In the genomic region with DNA sequence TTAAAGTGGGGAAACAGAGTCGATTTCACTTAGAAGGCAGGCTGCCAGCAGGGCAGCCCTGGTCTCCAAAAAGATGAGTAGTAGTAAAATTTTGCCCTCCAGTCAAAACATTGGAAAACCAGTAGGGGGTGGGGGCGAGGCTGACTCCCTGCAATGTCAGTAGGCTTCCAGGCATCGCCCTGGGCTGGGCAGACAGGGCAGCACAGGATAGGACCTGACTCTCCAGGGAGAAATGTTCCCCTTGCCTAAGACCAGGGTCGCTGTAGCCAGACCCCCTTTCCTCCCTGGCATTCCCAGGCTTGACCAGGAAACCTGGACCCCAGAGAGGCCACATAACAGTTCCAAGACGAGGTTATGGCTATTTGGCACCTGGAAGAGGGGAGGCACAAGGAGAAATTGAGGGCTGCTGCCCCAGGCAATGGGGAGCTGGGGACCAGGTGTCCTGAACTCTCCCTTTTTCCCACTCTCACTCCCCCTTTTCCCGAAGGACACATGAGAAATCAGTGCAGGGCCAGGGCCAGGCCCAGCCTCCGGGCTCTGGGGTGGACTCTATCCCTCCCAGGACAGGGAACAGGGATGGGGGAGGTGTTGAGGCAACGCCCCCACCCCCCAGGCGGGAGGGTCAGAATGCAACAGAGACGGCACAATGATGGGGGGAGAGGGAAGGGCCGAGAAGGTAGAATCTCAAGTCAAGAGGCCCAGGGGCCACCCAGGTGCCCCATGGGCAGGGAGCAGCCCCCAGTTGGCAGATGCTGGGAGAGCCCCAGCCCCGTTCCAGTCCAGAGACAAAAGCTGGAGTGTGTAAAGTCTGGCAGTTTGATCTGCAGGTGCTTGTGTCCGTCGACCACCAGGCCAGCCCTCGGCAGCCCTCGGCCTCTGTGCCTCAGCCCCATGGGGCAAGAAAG, we compare ENCODE assay signal across 14 cellular contexts. TPM values are rescaled to one million over a fixed set of nuclear protein-coding genes. Genes with fewer than 3 reads are reported as not detected.
DNase-seq lines count a peak whose midpoint lies in the region; ATAC-seq, FAIRE-seq and TF ChIP-seq lines count a peak whose summit lies in the region.
"Had no signal": no experiment of that assay in that cellular context is flagged by ENCODE, and none has a peak within 500 bp of the region (broad histone marks: within the 10 kb centered on the region; RNA-seq: fewer than 3 reads in every experiment).

No MANE protein-coding gene starts in this region.

- no peak overlapping the region for H3K27ac ChIP-seq in HepG2 (ENCODE audit: extremely low read length, insufficient read depth, low read length)
- no peak overlapping the region for H3K27ac ChIP-seq in right lobe of liver
- H3K27ac ChIP-seq in PC-3 (ENCODE audit: low read length): no peak overlapping the region
- no peak overlapping the region for H3K27ac ChIP-seq in endothelial cell of umbilical vein (ENCODE audit: insufficient read depth, low read depth, low read length)
- H3K27ac ChIP-seq: thyroid gland had no signal

- ATAC-seq in HepG2 (no peak), right lobe of liver (no peak), PC-3 (no peak), GM18861 (IDR thresholded peaks at IDR 0.05; ENCODE audit: unreplicated experiment) (no peak)
- ATAC-seq: effector memory CD8-positive, alpha-beta T cell had no signal

- no peak for TF ChIP-seq POLR2A in HepG2 (IDR thresholded peaks at IDR 0.05; ENCODE audit: insufficient read depth in 1 of 2, low read depth in 2 of 2, low read length in 2 of 2)
- TF ChIP-seq POLR2A in right lobe of liver (IDR thresholded peaks at IDR 0.05): no peak
- TF ChIP-seq POLR2A in endothelial cell of umbilical vein (IDR thresholded peaks at IDR 0.05; ENCODE audit: low read depth, low read length): no peak

- H3K4me1 ChIP-seq in HepG2 (ENCODE audit: insufficient read depth, low read length): peaks cover 45% of the 10 kb centered on the region
- peaks cover 0 to 3% (median 0%) of the 10 kb centered on the region in 4 donors for H3K4me1 ChIP-seq in right lobe of liver
- H3K4me1 ChIP-seq in PC-3 (ENCODE audit: insufficient read depth, low read length): peaks cover 3% of the 10 kb centered on the region; the same call in 1 of the 2 replicates
- peaks cover 3% of the 10 kb centered on the region for H3K4me1 ChIP-seq in endothelial cell of umbilical vein (ENCODE audit: control insufficient read depth, extremely low read depth, insufficient read depth, low read length)

- CTCF ChIA-PET in HepG2 (lab: Yijun Ruan, JAX; ENCODE audit: low intra/inter-chr PET ratio, low total read pairs): no interaction called here
- CTCF ChIA-PET in PC-3 (lab: Charles Lee): no interaction called here
- CTCF ChIA-PET in endothelial cell of umbilical vein (lab: Charles Lee): interaction anchor here (0.7 to 2.7 kb wide), 2 partner anchors 18 to 27 kb away, joined by 3 to 11 read pairs; no protein-coding TSS in a partner anchor

- intact Hi-C loops in HepG2 (cut with micrococcal nuclease; ENCODE audit: unreplicated experiment): no loop called here
- intact Hi-C loops in right lobe of liver (cut with DNase I): no loop called here
- intact Hi-C loops in PC-3 (cut with micrococcal nuclease): no loop called here
- intact Hi-C loops in endothelial cell of umbilical vein (cut with micrococcal nuclease): no loop called here

- TF ChIP-seq EP300 in HepG2 (IDR thresholded peaks at IDR 0.05; ENCODE audit: low read depth in 2 of 2, low read length in 2 of 2) (no peak), HepG2 (CRISPR knock-in tag; IDR thresholded peaks at IDR 0.05; ENCODE audit: borderline replicate concordance) (no peak)

- no peak for FAIRE-seq in HepG2 (lab: Jason Lieb, UNC)
- FAIRE-seq in endothelial cell of umbilical vein (lab: Jason Lieb, UNC): no peak

- WGBS in HepG2 (ENCODE audit: low lambda C conversion rate): 85% methylated on average over 16 of the region's 16 CpGs
- WGBS in right lobe of liver (ENCODE audit: insufficient coverage, low coverage, low lambda C conversion rate, missing lambda C conversion rate): 53% methylated on average over 2 of the region's 16 CpGs

- H3K27me3 ChIP-seq in HepG2 (ENCODE audit: control insufficient read depth in 1 of 2, insufficient read depth in 2 of 2, low read length in 2 of 2): peaks cover 2 to 4% of the 10 kb centered on the region in 2 experiments; a peak in 3 of 5 replicates
- no peaks in the 10 kb centered on the region for H3K27me3 ChIP-seq in right lobe of liver
- H3K27me3 ChIP-seq in PC-3 (ENCODE audit: low read length): peaks cover 6% of the 10 kb centered on the region
- no peaks in the 10 kb centered on the region for H3K27me3 ChIP-seq in endothelial cell of umbilical vein (ENCODE audit: control insufficient read depth in 2 of 2, insufficient read depth in 2 of 2, low read length in 2 of 2)
- H3K27me3 ChIP-seq: thyroid gland had no signal

- no peak for TF ChIP-seq RAD21 in HepG2 (CRISPR knock-in tag; IDR thresholded peaks at IDR 0.05)

- TF ChIP-seq CTCF in HepG2 (CRISPR knock-in tag; IDR thresholded peaks at IDR 0.05) (no peak), right lobe of liver (IDR thresholded peaks at IDR 0.05) (no peak), PC-3 (conservative IDR thresholded peaks at IDR 0.05; ENCODE audit: low read depth, low read length) (0 out of 2 replicates have a peak, but pooled peaks have one; percentile 18), endothelial cell of umbilical vein (IDR thresholded peaks at IDR 0.05; ENCODE audit: extremely low read depth in 1 of 2, insufficient read depth in 1 of 2, low read depth in 1 of 2, low read length in 2 of 2) (no peak)

- H3K4me3 ChIP-seq in HepG2 (replicated peaks in 1 of 3; ENCODE audit: insufficient read depth in 1 of 3, low read depth in 2 of 3, low read length in 3 of 3) (no peak overlapping the region), right lobe of liver (no peak overlapping the region), PC-3 (ENCODE audit: low read length) (no peak overlapping the region), endothelial cell of umbilical vein (replicated peaks in 1 of 3; ENCODE audit: insufficient read depth in 1 of 3, low read depth in 1 of 3, low read length in 3 of 3) (no peak overlapping the region)
- H3K4me3 ChIP-seq: thyroid gland had no signal

- POLR2A ChIA-PET in HepG2 (lab: Yijun Ruan, JAX) (no interaction called here), PC-3 (lab: Charles Lee; ENCODE audit: unreplicated experiment) (no interaction called here), endothelial cell of umbilical vein (lab: Charles Lee) (no interaction called here)

- H3K9ac ChIP-seq in HepG2 (ENCODE audit: insufficient read depth, low read depth, low read length): no peak overlapping the region
- H3K9ac ChIP-seq in PC-3 (ENCODE audit: low read length): no peak overlapping the region
- H3K9ac ChIP-seq in endothelial cell of umbilical vein (replicated peaks; ENCODE audit: extremely low read depth, insufficient read depth, low read length): no peak overlapping the region

- DNase-seq in HepG2 (ENCODE audit: low spot score): no peak
- DNase-seq in right lobe of liver: no peak
- no peak for DNase-seq in PC-3
- no peak for DNase-seq in endothelial cell of umbilical vein (ENCODE audit: low read depth, low spot score)
- DNase-seq in dermis blood vessel endothelial cell: no peak
- DNase-seq in NCI-H2029 treated with DMSO at 0.1 percent for 48 hours (lab: John Stamatoyannopoulos, UW): no peak
- DNase-seq in NCI-H446 treated with DMSO at 0.1 percent for 48 hours (lab: John Stamatoyannopoulos, UW): no peak
- DNase-seq: activated naive CD4-positive, alpha-beta T cell treated with Interleukin-2 at 50 U/mL for 16 hours; effector memory CD8-positive, alpha-beta T cell; NCI-H2029; stimulated activated CD4-positive, alpha-beta T cell treated with anti-CD3 and anti-CD28 coated beads, Interleukin-2, amount 100 ng/mL, for 48 hours; thyroid gland had no signal

- BruUV-seq in HepG2 (replicated peaks; lab: Mats Ljungman, UMichigan) (TSS peak; percentile 59), PC-3 (replicated peaks; lab: Mats Ljungman, UMichigan) (TSS peak; percentile 22), endothelial cell of umbilical vein (replicated peaks; lab: Mats Ljungman, UMichigan) (TSS peak; percentile 69)

- H3K79me2 ChIP-seq in HepG2 (ENCODE audit: insufficient read depth, low read length) (no peaks in the 10 kb centered on the region), PC-3 (ENCODE audit: low read length) (no peaks in the 10 kb centered on the region), endothelial cell of umbilical vein (ENCODE audit: control insufficient read depth, insufficient read depth, low read length) (no peaks in the 10 kb centered on the region)

- H4K20me1 ChIP-seq in HepG2 (ENCODE audit: insufficient read depth, low read length): no peaks in the 10 kb centered on the region; the same call in 1 of the 2 replicates
- no peaks in the 10 kb centered on the region for H4K20me1 ChIP-seq in PC-3 (ENCODE audit: low read length)
- H4K20me1 ChIP-seq in endothelial cell of umbilical vein (replicated peaks; ENCODE audit: control insufficient read depth, extremely low read depth, insufficient read depth, low read length): no peaks in the 10 kb centered on the region

- H3K9me1 ChIP-seq in endothelial cell of umbilical vein (replicated peaks; ENCODE audit: control insufficient read depth, extremely low read depth, insufficient read depth, low read length): no peaks in the 10 kb centered on the region

- H3K9me2 ChIP-seq in PC-3 (replicated peaks; ENCODE audit: low read length): no peaks in the 10 kb centered on the region

- H3F3A ChIP-seq in PC-3 (ENCODE audit: low read length, unreplicated experiment): no peaks in the 10 kb centered on the region

- no peaks in the 10 kb centered on the region for H3K9me3 ChIP-seq in HepG2 (ENCODE audit: low read length)
- H3K9me3 ChIP-seq in right lobe of liver: no peaks in the 10 kb centered on the region
- no peaks in the 10 kb centered on the region for H3K9me3 ChIP-seq in PC-3 (ENCODE audit: low read length)
- no peaks in the 10 kb centered on the region for H3K9me3 ChIP-seq in endothelial cell of umbilical vein (replicated peaks; ENCODE audit: control insufficient read depth, insufficient read depth, low read length)
- H3K9me3 ChIP-seq: thyroid gland had no signal

- H3K4me2 ChIP-seq in HepG2 (ENCODE audit: low read depth, low read length) (no peak overlapping the region), PC-3 (ENCODE audit: low read length) (no peak overlapping the region), endothelial cell of umbilical vein (ENCODE audit: insufficient read depth, low read length) (no peak overlapping the region)

- H2AFZ ChIP-seq in HepG2 (ENCODE audit: low read length): no peak overlapping the region
- no peak overlapping the region for H2AFZ ChIP-seq in PC-3 (ENCODE audit: low read length)
- no peak overlapping the region for H2AFZ ChIP-seq in endothelial cell of umbilical vein (ENCODE audit: low read depth, low read length)

- dilution Hi-C loops in endothelial cell of umbilical vein (cut with MboI; ENCODE audit: extremely low pct_ligation_motif_present, low sequenced_read_pairs): no loop called here

- in situ Hi-C loops in HepG2 (cut with HindIII; ENCODE audit: extremely low pct_ligation_motif_present, low pct_unique_long_range_greater_than_20kb): no loop called here

- H3K36me3 ChIP-seq in HepG2 (replicated peaks in 1 of 2; ENCODE audit: control insufficient read depth in 1 of 2, insufficient read depth in 2 of 2, low read length in 2 of 2) (peaks cover 28% of the 10 kb centered on the region in 2 experiments; a peak in 4 of 5 replicates), right lobe of liver (peaks cover 4 to 38% (median 9%) of the 10 kb centered on the region in 4 donors), PC-3 (ENCODE audit: low read depth, low read length) (peaks cover 40% of the 10 kb centered on the region), endothelial cell of umbilical vein (ENCODE audit: control insufficient read depth in 2 of 2, extremely low read depth in 1 of 2, insufficient read depth in 2 of 2, low read length in 2 of 2) (peaks cover 21 to 50% of the 10 kb centered on the region in 2 experiments)

RNA-seq across cellular contexts. Expression of gene SAMD14, which starts 4.5 kb away (rescaled TPM):
- 0.07 TPM in 1 of 2 replicates, not detected in the other for total RNA-seq in HepG2 (2016; rRNA removed; fragmentation: Illumina TruSeq; extraction: Trizol)
- 0.18 and 0.20 TPM in 2 replicates for total RNA-seq in HepG2 (2016; cell fraction: cytosol; rRNA removed; fragmentation: Illumina TruSeq; extraction: Trizol; ENCODE audit: low read depth)
- total RNA-seq in HepG2 (2016; cell fraction: insoluble cytoplasmic fraction; rRNA removed; fragmentation: Illumina TruSeq; extraction: Trizol): 0.04 TPM in 1 of 2 replicates, not detected in the other
- total RNA-seq in HepG2 (2016; cell fraction: membrane; rRNA removed; fragmentation: Illumina TruSeq; extraction: Trizol): 0.09 and 0.14 TPM in 2 replicates
- total RNA-seq in HepG2 (2016; cell fraction: nucleus; rRNA removed; fragmentation: Illumina TruSeq; extraction: Trizol): 0.09 TPM in 2 replicates
- 0.22 TPM in 1 of 2 replicates, not detected in the other for polyA plus RNA-seq in HepG2 (2011; rRNA removed)
- 0.01 and 0.04 TPM in 2 replicates for polyA plus RNA-seq in HepG2 (2011; cell fraction: cytosol; rRNA removed)
- polyA plus RNA-seq in HepG2 (2011; cell fraction: nucleus; rRNA removed): 0.24 and 0.29 TPM in 2 replicates
- polyA plus RNA-seq in HepG2 (2012): 0.08 and 0.11 TPM in 2 replicates
- polyA plus RNA-seq in HepG2 (2016; cell fraction: cytosol; fragmentation: Illumina TruSeq; extraction: Trizol; ENCODE audit: low read depth): not detected in 2 replicates
- 0.16 TPM in 1 of 2 replicates, not detected in the other for polyA plus RNA-seq in HepG2 (2016; cell fraction: insoluble cytoplasmic fraction; fragmentation: Illumina TruSeq; extraction: Trizol; ENCODE audit: low read depth)
- polyA plus RNA-seq in HepG2 (2016; cell fraction: membrane; fragmentation: Illumina TruSeq; extraction: Trizol; ENCODE audit: low read depth): 0.19 TPM in 2 replicates
- polyA plus RNA-seq in HepG2 (2016; cell fraction: nucleus; fragmentation: Illumina TruSeq; extraction: Trizol; ENCODE audit: insufficient read depth, low read depth): 0.53 TPM in 1 of 2 replicates, not detected in the other
- polyA minus RNA-seq in HepG2 (2011; rRNA and poly(A)+ RNA removed; ENCODE audit: low replicate concordance): 0.28 and 0.30 TPM in 2 replicates
- 0.09 and 0.20 TPM in 2 replicates for polyA minus RNA-seq in HepG2 (2011; cell fraction: cytosol; rRNA and poly(A)+ RNA removed)
- 0.39 and 0.99 TPM in 2 replicates for polyA minus RNA-seq in HepG2 (2011; cell fraction: nucleus; rRNA and poly(A)+ RNA removed)
- total RNA-seq in right lobe of liver: 1 to 10 TPM in 2 of 6 experiments, under 1 TPM in 3, not detected in 1; 0.50 to 3.8 (median 0.77) TPM
- total RNA-seq in PC-3 (2014; rRNA removed): 0.11 and 0.17 TPM in 2 replicates
- total RNA-seq in endothelial cell of umbilical vein: 15.6 and 16.1 TPM in 2 replicates
- polyA plus RNA-seq in endothelial cell of umbilical vein: 6.8 and 9.6 TPM in 2 replicates
- polyA plus RNA-seq in endothelial cell of umbilical vein (2011; cell fraction: cytosol; rRNA removed): 3.5 and 5.3 TPM in 2 replicates
- polyA plus RNA-seq in endothelial cell of umbilical vein (2011; cell fraction: nucleus; rRNA removed): 18.2 and 24.4 TPM in 2 replicates
- polyA plus RNA-seq in endothelial cell of umbilical vein (2012): 6.7 and 12.8 TPM in 2 replicates
- polyA minus RNA-seq in endothelial cell of umbilical vein: 5.2 and 7.0 TPM in 2 replicates
- polyA minus RNA-seq in endothelial cell of umbilical vein (2011; cell fraction: cytosol; rRNA and poly(A)+ RNA removed): not detected
- 5.3 and 9.3 TPM in 2 replicates for polyA minus RNA-seq in endothelial cell of umbilical vein (2011; cell fraction: nucleus; rRNA and poly(A)+ RNA removed)
- total RNA-seq in dermis blood vessel endothelial cell: 5.1 and 5.8 TPM in 2 replicates

RNA-seq across cellular contexts. Expression of gene PPP1R9B, which starts 16.0 kb away (rescaled TPM):
- total RNA-seq in HepG2 (2016; rRNA removed; fragmentation: Illumina TruSeq; extraction: Trizol) (11.0 and 15.8 TPM in 2 replicates), right lobe of liver (10 to 100 TPM in 5 of 6 experiments, 1 to 10 TPM in 1; 9.9 to 18.1 (median 12.0) TPM), PC-3 (2014; rRNA removed) (67.7 and 95.0 TPM in 2 replicates), endothelial cell of umbilical vein (58.3 and 60.2 TPM in 2 replicates), dermis blood vessel endothelial cell (35.2 and 45.8 TPM in 2 replicates)
- total RNA-seq in HepG2 (2016; cell fraction: cytosol; rRNA removed; fragmentation: Illumina TruSeq; extraction: Trizol; ENCODE audit: low read depth): 1.3 and 1.6 TPM in 2 replicates
- total RNA-seq in HepG2 (2016; cell fraction: insoluble cytoplasmic fraction; rRNA removed; fragmentation: Illumina TruSeq; extraction: Trizol): 8.3 and 16.2 TPM in 2 replicates
- 7.0 and 7.3 TPM in 2 replicates for total RNA-seq in HepG2 (2016; cell fraction: membrane; rRNA removed; fragmentation: Illumina TruSeq; extraction: Trizol)
- total RNA-seq in HepG2 (2016; cell fraction: nucleus; rRNA removed; fragmentation: Illumina TruSeq; extraction: Trizol): 10.9 and 13.5 TPM in 2 replicates
- polyA plus RNA-seq in HepG2 (2011; rRNA removed) (8.7 and 9.4 TPM in 2 replicates), endothelial cell of umbilical vein (17.7 and 20.1 TPM in 2 replicates)
- polyA plus RNA-seq in HepG2 (2011; cell fraction: cytosol; rRNA removed): 7.4 and 9.0 TPM in 2 replicates
- 13.1 and 16.4 TPM in 2 replicates for polyA plus RNA-seq in HepG2 (2011; cell fraction: nucleus; rRNA removed)
- polyA plus RNA-seq in HepG2 (2012): 9.8 and 11.6 TPM in 2 replicates
- 1.2 and 1.4 TPM in 2 replicates for polyA plus RNA-seq in HepG2 (2016; cell fraction: cytosol; fragmentation: Illumina TruSeq; extraction: Trizol; ENCODE audit: low read depth)
- 14.2 and 17.2 TPM in 2 replicates for polyA plus RNA-seq in HepG2 (2016; cell fraction: insoluble cytoplasmic fraction; fragmentation: Illumina TruSeq; extraction: Trizol; ENCODE audit: low read depth)
- polyA plus RNA-seq in HepG2 (2016; cell fraction: membrane; fragmentation: Illumina TruSeq; extraction: Trizol; ENCODE audit: low read depth): 7.2 TPM in 2 replicates
- 35.0 and 35.2 TPM in 2 replicates for polyA plus RNA-seq in HepG2 (2016; cell fraction: nucleus; fragmentation: Illumina TruSeq; extraction: Trizol; ENCODE audit: insufficient read depth, low read depth)
- polyA minus RNA-seq in HepG2 (2011; rRNA and poly(A)+ RNA removed; ENCODE audit: low replicate concordance): 15.4 and 32.3 TPM in 2 replicates
- polyA minus RNA-seq in HepG2 (2011; cell fraction: cytosol; rRNA and poly(A)+ RNA removed): 7.3 and 11.8 TPM in 2 replicates
- 7.8 and 9.3 TPM in 2 replicates for polyA minus RNA-seq in HepG2 (2011; cell fraction: nucleus; rRNA and poly(A)+ RNA removed)
- 16.0 and 16.9 TPM in 2 replicates for polyA plus RNA-seq in endothelial cell of umbilical vein (2011; cell fraction: cytosol; rRNA removed)
- polyA plus RNA-seq in endothelial cell of umbilical vein (2011; cell fraction: nucleus; rRNA removed): 34.5 and 47.2 TPM in 2 replicates
- polyA plus RNA-seq in endothelial cell of umbilical vein (2012): 29.3 and 35.0 TPM in 2 replicates
- polyA minus RNA-seq in endothelial cell of umbilical vein: 19.7 and 28.9 TPM in 2 replicates
- 23.5 TPM for polyA minus RNA-seq in endothelial cell of umbilical vein (2011; cell fraction: cytosol; rRNA and poly(A)+ RNA removed)
- 7.6 and 14.2 TPM in 2 replicates for polyA minus RNA-seq in endothelial cell of umbilical vein (2011; cell fraction: nucleus; rRNA and poly(A)+ RNA removed)

RNA-seq across cellular contexts. Expression of gene SGCA, which starts 31.3 kb away (rescaled TPM):
- total RNA-seq in HepG2 (2016; rRNA removed; fragmentation: Illumina TruSeq; extraction: Trizol): not detected in 2 replicates
- not detected in 2 replicates for total RNA-seq in HepG2 (2016; cell fraction: cytosol; rRNA removed; fragmentation: Illumina TruSeq; extraction: Trizol; ENCODE audit: low read depth)
- total RNA-seq in HepG2 (2016; cell fraction: insoluble cytoplasmic fraction; rRNA removed; fragmentation: Illumina TruSeq; extraction: Trizol): not detected in 2 replicates
- not detected in 2 replicates for total RNA-seq in HepG2 (2016; cell fraction: membrane; rRNA removed; fragmentation: Illumina TruSeq; extraction: Trizol)
- total RNA-seq in HepG2 (2016; cell fraction: nucleus; rRNA removed; fragmentation: Illumina TruSeq; extraction: Trizol): not detected in 2 replicates
- not detected in 2 replicates for polyA plus RNA-seq in HepG2 (2011; rRNA removed)
- not detected in 2 replicates for polyA plus RNA-seq in HepG2 (2011; cell fraction: cytosol; rRNA removed)
- polyA plus RNA-seq in HepG2 (2011; cell fraction: nucleus; rRNA removed): 0.42 TPM in 1 of 2 replicates, not detected in the other
- not detected in 2 replicates for polyA plus RNA-seq in HepG2 (2012)
- not detected in 2 replicates for polyA plus RNA-seq in HepG2 (2016; cell fraction: cytosol; fragmentation: Illumina TruSeq; extraction: Trizol; ENCODE audit: low read depth)
- polyA plus RNA-seq in HepG2 (2016; cell fraction: insoluble cytoplasmic fraction; fragmentation: Illumina TruSeq; extraction: Trizol; ENCODE audit: low read depth): not detected in 2 replicates
- not detected in 2 replicates for polyA plus RNA-seq in HepG2 (2016; cell fraction: membrane; fragmentation: Illumina TruSeq; extraction: Trizol; ENCODE audit: low read depth)
- not detected in 2 replicates for polyA plus RNA-seq in HepG2 (2016; cell fraction: nucleus; fragmentation: Illumina TruSeq; extraction: Trizol; ENCODE audit: insufficient read depth, low read depth)
- 0.19 TPM in 1 of 2 replicates, not detected in the other for polyA minus RNA-seq in HepG2 (2011; rRNA and poly(A)+ RNA removed; ENCODE audit: low replicate concordance)
- polyA minus RNA-seq in HepG2 (2011; cell fraction: cytosol; rRNA and poly(A)+ RNA removed): not detected in 2 replicates
- not detected in 2 replicates for polyA minus RNA-seq in HepG2 (2011; cell fraction: nucleus; rRNA and poly(A)+ RNA removed)
- total RNA-seq in right lobe of liver: 1 to 10 TPM in 4 of 6 experiments, under 1 TPM in 2; 0.48 to 2.8 (median 1.6) TPM
- not detected in 2 replicates for total RNA-seq in PC-3 (2014; rRNA removed)
- not detected in 2 replicates for total RNA-seq in endothelial cell of umbilical vein
- polyA plus RNA-seq in endothelial cell of umbilical vein: not detected in 2 replicates
- not detected in 2 replicates for polyA plus RNA-seq in endothelial cell of umbilical vein (2011; cell fraction: cytosol; rRNA removed)
- not detected in 2 replicates for polyA plus RNA-seq in endothelial cell of umbilical vein (2011; cell fraction: nucleus; rRNA removed)
- not detected in 2 replicates for polyA plus RNA-seq in endothelial cell of umbilical vein (2012)
- not detected in 2 replicates for polyA minus RNA-seq in endothelial cell of umbilical vein
- not detected for polyA minus RNA-seq in endothelial cell of umbilical vein (2011; cell fraction: cytosol; rRNA and poly(A)+ RNA removed)
- not detected in 2 replicates for polyA minus RNA-seq in endothelial cell of umbilical vein (2011; cell fraction: nucleus; rRNA and poly(A)+ RNA removed)
- not detected in 2 replicates for total RNA-seq in dermis blood vessel endothelial cell
- total RNA-seq: T-helper 2 cell treated with Interferon-gamma antibody and Interleukin-4, amounts not matched to agents 100 ng/mL and 5 ng/mL, for 36 hours had no signal

RNA-seq across cellular contexts. Expression of gene PDK2, which starts 39.3 kb away (rescaled TPM):
- total RNA-seq in HepG2 (2016; rRNA removed; fragmentation: Illumina TruSeq; extraction: Trizol) (18.5 and 19.2 TPM in 2 replicates), right lobe of liver (10 to 100 TPM; 25.0 to 58.0 (median 44.8) TPM), PC-3 (2014; rRNA removed) (31.9 and 37.6 TPM in 2 replicates), endothelial cell of umbilical vein (17.4 and 21.3 TPM in 2 replicates), dermis blood vessel endothelial cell (12.3 and 20.8 TPM in 2 replicates)
- 6.4 and 13.9 TPM in 2 replicates for total RNA-seq in HepG2 (2016; cell fraction: cytosol; rRNA removed; fragmentation: Illumina TruSeq; extraction: Trizol; ENCODE audit: low read depth)
- total RNA-seq in HepG2 (2016; cell fraction: insoluble cytoplasmic fraction; rRNA removed; fragmentation: Illumina TruSeq; extraction: Trizol): 16.2 and 19.8 TPM in 2 replicates
- total RNA-seq in HepG2 (2016; cell fraction: membrane; rRNA removed; fragmentation: Illumina TruSeq; extraction: Trizol): 10.9 and 11.9 TPM in 2 replicates
- 10.9 and 12.5 TPM in 2 replicates for total RNA-seq in HepG2 (2016; cell fraction: nucleus; rRNA removed; fragmentation: Illumina TruSeq; extraction: Trizol)
- polyA plus RNA-seq in HepG2 (2011; rRNA removed) (59.7 and 66.6 TPM in 2 replicates), endothelial cell of umbilical vein (114 and 142 TPM in 2 replicates)
- polyA plus RNA-seq in HepG2 (2011; cell fraction: cytosol; rRNA removed): 33.2 and 46.3 TPM in 2 replicates
- 86.5 and 102 TPM in 2 replicates for polyA plus RNA-seq in HepG2 (2011; cell fraction: nucleus; rRNA removed)
- polyA plus RNA-seq in HepG2 (2012): 17.2 and 27.4 TPM in 2 replicates
- 9.3 and 10.8 TPM in 2 replicates for polyA plus RNA-seq in HepG2 (2016; cell fraction: cytosol; fragmentation: Illumina TruSeq; extraction: Trizol; ENCODE audit: low read depth)
- polyA plus RNA-seq in HepG2 (2016; cell fraction: insoluble cytoplasmic fraction; fragmentation: Illumina TruSeq; extraction: Trizol; ENCODE audit: low read depth): 22.3 and 32.8 TPM in 2 replicates
- 12.0 and 14.3 TPM in 2 replicates for polyA plus RNA-seq in HepG2 (2016; cell fraction: membrane; fragmentation: Illumina TruSeq; extraction: Trizol; ENCODE audit: low read depth)
- polyA plus RNA-seq in HepG2 (2016; cell fraction: nucleus; fragmentation: Illumina TruSeq; extraction: Trizol; ENCODE audit: insufficient read depth, low read depth): 21.9 and 24.6 TPM in 2 replicates
- 111 and 113 TPM in 2 replicates for polyA minus RNA-seq in HepG2 (2011; rRNA and poly(A)+ RNA removed; ENCODE audit: low replicate concordance)
- 22.7 and 28.5 TPM in 2 replicates for polyA minus RNA-seq in HepG2 (2011; cell fraction: cytosol; rRNA and poly(A)+ RNA removed)
- 44.5 and 48.7 TPM in 2 replicates for polyA minus RNA-seq in HepG2 (2011; cell fraction: nucleus; rRNA and poly(A)+ RNA removed)
- polyA plus RNA-seq in endothelial cell of umbilical vein (2011; cell fraction: cytosol; rRNA removed): 55.0 and 58.8 TPM in 2 replicates
- 35.9 and 46.0 TPM in 2 replicates for polyA plus RNA-seq in endothelial cell of umbilical vein (2011; cell fraction: nucleus; rRNA removed)
- 18.9 and 24.0 TPM in 2 replicates for polyA plus RNA-seq in endothelial cell of umbilical vein (2012)
- 45.9 and 79.9 TPM in 2 replicates for polyA minus RNA-seq in endothelial cell of umbilical vein
- polyA minus RNA-seq in endothelial cell of umbilical vein (2011; cell fraction: cytosol; rRNA and poly(A)+ RNA removed): 43.0 TPM
- polyA minus RNA-seq in endothelial cell of umbilical vein (2011; cell fraction: nucleus; rRNA and poly(A)+ RNA removed): 26.8 and 33.9 TPM in 2 replicates
